Comparison of ENCODE assay signal across 8 cellular contexts in the genomic region with DNA sequence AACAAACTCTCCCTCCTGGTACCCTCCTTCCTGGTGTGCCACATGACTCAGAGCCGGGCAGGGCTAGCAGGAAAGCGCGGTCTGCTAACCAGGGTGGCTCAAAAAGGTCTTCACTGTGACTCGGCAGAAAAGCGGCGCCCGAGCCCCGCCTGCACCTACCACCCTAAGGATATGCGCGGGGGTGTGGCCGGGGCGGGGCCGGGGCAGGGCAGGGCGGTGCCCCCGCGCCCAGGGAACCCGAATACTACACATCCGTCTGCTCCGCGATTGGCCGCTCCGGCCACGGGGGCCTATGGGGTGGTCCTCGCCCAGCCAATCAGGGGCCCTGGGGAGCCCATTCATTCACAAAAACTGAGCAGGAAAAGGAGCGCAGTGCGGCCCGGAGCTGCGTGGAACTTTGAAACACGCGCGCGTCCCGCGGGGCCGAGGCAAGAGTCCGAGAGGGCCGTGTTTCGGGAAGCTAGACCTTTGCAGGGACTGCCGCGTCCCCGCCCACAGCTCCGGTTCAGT. TPM values are rescaled to one million over a fixed set of nuclear protein-coding genes. Genes with fewer than 3 reads are reported as not detected.
DNase-seq lines count a peak whose midpoint lies in the region; ATAC-seq and TF ChIP-seq lines count a peak whose summit lies in the region.

No MANE protein-coding gene starts in this region.

- H3K27me3 Mint-ChIP-seq in naive thymus-derived CD8-positive, alpha-beta T cell = no peaks in the 10 kb centered on the region
- H3K27me3 Mint-ChIP-seq in stimulated activated memory B cell treated with anti-CD40 and anti-IgM and Interleukin-4, amounts not matched to agents 10 μg/mL and 1 μg/mL and 100 μg/mL, for 72 hours = no peaks in the 10 kb centered on the region

- peak; percentile 98 for DNase-seq in DND-41
- DNase-seq in KBM-7 = peak; percentile 97
- DNase-seq in activated T-cell treated with anti-CD3 and anti-CD28 coated beads, Interleukin-2, amount 50 U/mL, for 48 hours = peak; percentile 97
- DNase-seq in fibroblast of mammary gland (ENCODE audit: low read depth) = peak; percentile 86
- peak; percentile 84 to 93 (median 90) for DNase-seq in naive thymus-derived CD8-positive, alpha-beta T cell

- peaks cover 0 to 2% (median 0%) of the 10 kb centered on the region in 3 donors for H3K36me3 Mint-ChIP-seq in naive thymus-derived CD8-positive, alpha-beta T cell
- H3K36me3 Mint-ChIP-seq in stimulated activated memory B cell treated with anti-CD40 and anti-IgM and Interleukin-4, amounts not matched to agents 10 μg/mL and 1 μg/mL and 100 μg/mL, for 72 hours = peaks cover 25% of the 10 kb centered on the region

- H3K36me3 ChIP-seq in DND-41 (ENCODE audit: insufficient read depth, low read length) = peaks cover 48% of the 10 kb centered on the region

- peak overlapping the region; percentile 88 to 98 (median 94) for H3K4me3 Mint-ChIP-seq in naive thymus-derived CD8-positive, alpha-beta T cell
- H3K4me3 Mint-ChIP-seq in stimulated activated memory B cell treated with anti-CD40 and anti-IgM and Interleukin-4, amounts not matched to agents 10 μg/mL and 1 μg/mL and 100 μg/mL, for 72 hours = peak overlapping the region; percentile 96

- H3K27ac ChIP-seq in DND-41 (ENCODE audit: low read length) = peak overlapping the region; percentile 95

- ATAC-seq in DND-41 (ENCODE audit: insufficient read depth, low read depth) (peak; percentile 86), GM21737 (IDR thresholded peaks at IDR 0.05; ENCODE audit: unreplicated experiment) (peak; percentile 85)
- ATAC-seq in naive thymus-derived CD8-positive, alpha-beta T cell = peak; percentile 86 to 90
- peak; percentile 95 for ATAC-seq in stimulated activated memory B cell treated with anti-CD40 and anti-IgM and Interleukin-4, amounts not matched to agents 10 μg/mL and 1 μg/mL and 100 μg/mL, for 72 hours

- H4K20me1 ChIP-seq in DND-41 (ENCODE audit: insufficient read depth, low read length) = peaks cover 46% of the 10 kb centered on the region

- TF ChIP-seq CTCF in DND-41 (IDR thresholded peaks at IDR 0.05; ENCODE audit: borderline replicate concordance, extremely low read depth, low read length, poor library complexity, severe bottlenecking) = no peak
- TF ChIP-seq CTCF in fibroblast of mammary gland (conservative IDR thresholded peaks at IDR 0.05; ENCODE audit: control insufficient read depth, insufficient read depth, low read depth, low read length) = no peak

- peaks cover 41% of the 10 kb centered on the region for H3K4me1 ChIP-seq in DND-41 (ENCODE audit: insufficient read depth, low read length)

- POLR2A ChIA-PET in naive thymus-derived CD8-positive, alpha-beta T cell (lab: Charles Lee) = interaction anchor here (1.1 to 1.4 kb wide), 4 partner anchors 8 to 130 kb away, joined by 3 to 9 read pairs (median 4); partner anchors contain the start of gene CPT2

- peaks cover 9 to 25% (median 14%) of the 10 kb centered on the region in 4 donors for H3K4me1 Mint-ChIP-seq in naive thymus-derived CD8-positive, alpha-beta T cell
- H3K4me1 Mint-ChIP-seq in stimulated activated memory B cell treated with anti-CD40 and anti-IgM and Interleukin-4, amounts not matched to agents 10 μg/mL and 1 μg/mL and 100 μg/mL, for 72 hours = peaks cover 36% of the 10 kb centered on the region

- H3K4me2 ChIP-seq in DND-41 (ENCODE audit: insufficient read depth, low read length) = peak overlapping the region; percentile 93

- H3K4me3 ChIP-seq in DND-41 (ENCODE audit: low read depth in 1 of 2, low read length in 2 of 2) = peak overlapping the region; percentile 85 to 94
- H3K4me3 ChIP-seq in fibroblast of mammary gland (ENCODE audit: control insufficient read depth, low read depth, low read length) = peak overlapping the region; percentile 83

- in situ Hi-C loops in KBM-7 (cut with MboI; ENCODE audit: low pct_unique_long_range_greater_than_20kb, low sequenced_read_pairs) = no loop called here

- H3K27ac Mint-ChIP-seq in naive thymus-derived CD8-positive, alpha-beta T cell = peak overlapping the region; percentile 78 to 92 (median 86)
- H3K27ac Mint-ChIP-seq in stimulated activated memory B cell treated with anti-CD40 and anti-IgM and Interleukin-4, amounts not matched to agents 10 μg/mL and 1 μg/mL and 100 μg/mL, for 72 hours = peak overlapping the region; percentile 91

- no peaks in the 10 kb centered on the region for H3K9me3 ChIP-seq in DND-41 (ENCODE audit: insufficient read depth, low read length, severe bottlenecking)

- H3K9ac ChIP-seq in DND-41 (ENCODE audit: low read depth, low read length) = peak overlapping the region; percentile 93

- H3K9me3 Mint-ChIP-seq in naive thymus-derived CD8-positive, alpha-beta T cell = no peaks in the 10 kb centered on the region
- H3K9me3 Mint-ChIP-seq in stimulated activated memory B cell treated with anti-CD40 and anti-IgM and Interleukin-4, amounts not matched to agents 10 μg/mL and 1 μg/mL and 100 μg/mL, for 72 hours = no peaks in the 10 kb centered on the region

- H2AFZ ChIP-seq in DND-41 (ENCODE audit: low read depth, low read length) = peak overlapping the region; percentile 63

- H3K27me3 ChIP-seq in DND-41 (ENCODE audit: insufficient read depth, low read length, poor library complexity) = no peaks in the 10 kb centered on the region

- H3K79me2 ChIP-seq in DND-41 (ENCODE audit: insufficient read depth, low read length) = peaks cover 66% of the 10 kb centered on the region

TF ChIP-seq in PFSK-1, 5 proteins besides CTCF, POLR2A, EP300 and RAD21:
- TF ChIP-seq, protein P1, sequence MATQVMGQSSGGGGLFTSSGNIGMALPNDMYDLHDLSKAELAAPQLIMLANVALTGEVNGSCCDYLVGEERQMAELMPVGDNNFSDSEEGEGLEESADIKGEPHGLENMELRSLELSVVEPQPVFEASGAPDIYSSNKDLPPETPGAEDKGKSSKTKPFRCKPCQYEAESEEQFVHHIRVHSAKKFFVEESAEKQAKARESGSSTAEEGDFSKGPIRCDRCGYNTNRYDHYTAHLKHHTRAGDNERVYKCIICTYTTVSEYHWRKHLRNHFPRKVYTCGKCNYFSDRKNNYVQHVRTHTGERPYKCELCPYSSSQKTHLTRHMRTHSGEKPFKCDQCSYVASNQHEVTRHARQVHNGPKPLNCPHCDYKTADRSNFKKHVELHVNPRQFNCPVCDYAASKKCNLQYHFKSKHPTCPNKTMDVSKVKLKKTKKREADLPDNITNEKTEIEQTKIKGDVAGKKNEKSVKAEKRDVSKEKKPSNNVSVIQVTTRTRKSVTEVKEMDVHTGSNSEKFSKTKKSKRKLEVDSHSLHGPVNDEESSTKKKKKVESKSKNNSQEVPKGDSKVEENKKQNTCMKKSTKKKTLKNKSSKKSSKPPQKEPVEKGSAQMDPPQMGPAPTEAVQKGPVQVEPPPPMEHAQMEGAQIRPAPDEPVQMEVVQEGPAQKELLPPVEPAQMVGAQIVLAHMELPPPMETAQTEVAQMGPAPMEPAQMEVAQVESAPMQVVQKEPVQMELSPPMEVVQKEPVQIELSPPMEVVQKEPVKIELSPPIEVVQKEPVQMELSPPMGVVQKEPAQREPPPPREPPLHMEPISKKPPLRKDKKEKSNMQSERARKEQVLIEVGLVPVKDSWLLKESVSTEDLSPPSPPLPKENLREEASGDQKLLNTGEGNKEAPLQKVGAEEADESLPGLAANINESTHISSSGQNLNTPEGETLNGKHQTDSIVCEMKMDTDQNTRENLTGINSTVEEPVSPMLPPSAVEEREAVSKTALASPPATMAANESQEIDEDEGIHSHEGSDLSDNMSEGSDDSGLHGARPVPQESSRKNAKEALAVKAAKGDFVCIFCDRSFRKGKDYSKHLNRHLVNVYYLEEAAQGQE (IDR thresholded peaks at IDR 0.05; ENCODE audit: insufficient read depth in 1 of 2, low read depth in 2 of 2, low read length in 2 of 2) = no peak
- TF ChIP-seq POLR2AphosphoS5 (IDR thresholded peaks at IDR 0.05; ENCODE audit: low read depth, low read length) (peak; percentile 64), FOXP2 (optimal IDR thresholded peaks at IDR 0.05; ENCODE audit: borderline replicate concordance, extremely low read depth, extremely low read length, insufficient read depth) (peak; percentile 26), TAF1 (IDR thresholded peaks at IDR 0.05; ENCODE audit: borderline replicate concordance, insufficient read depth, low read length) (0 out of 2 replicates have a peak, but pooled peaks have one; percentile 4), SIN3A (IDR thresholded peaks at IDR 0.05; ENCODE audit: borderline replicate concordance, insufficient read depth, low read length) (peak; percentile 71; the same call in 1 of the 2 replicates)

RNA-seq across cellular contexts. Expression of gene LRP8, which starts 1.7 kb away (rescaled TPM):
- 65.5 TPM for polyA plus RNA-seq in PFSK-1 (2012; ENCODE audit: insufficient read length, low read depth)
- 10 to 100 TPM; 11.4 to 11.7 TPM for total RNA-seq in naive thymus-derived CD8-positive, alpha-beta T cell
- polyA plus RNA-seq in naive thymus-derived CD8-positive, alpha-beta T cell = 1 to 10 TPM in 2 of 3 donors, under 1 TPM in 1; 0.75 to 1.4 (median 1.3) TPM

Comparison
In these comparisons a context has a peak if more than half of its experiments do, and no peak if none do; other contexts are left out.
1. Peak in every context shown above with its lines: DNase-seq, ATAC-seq, H3K4me3 ChIP-seq and H3K27ac ChIP-seq.